ENCODE assay signal across 11 cellular contexts in the genomic region with DNA sequence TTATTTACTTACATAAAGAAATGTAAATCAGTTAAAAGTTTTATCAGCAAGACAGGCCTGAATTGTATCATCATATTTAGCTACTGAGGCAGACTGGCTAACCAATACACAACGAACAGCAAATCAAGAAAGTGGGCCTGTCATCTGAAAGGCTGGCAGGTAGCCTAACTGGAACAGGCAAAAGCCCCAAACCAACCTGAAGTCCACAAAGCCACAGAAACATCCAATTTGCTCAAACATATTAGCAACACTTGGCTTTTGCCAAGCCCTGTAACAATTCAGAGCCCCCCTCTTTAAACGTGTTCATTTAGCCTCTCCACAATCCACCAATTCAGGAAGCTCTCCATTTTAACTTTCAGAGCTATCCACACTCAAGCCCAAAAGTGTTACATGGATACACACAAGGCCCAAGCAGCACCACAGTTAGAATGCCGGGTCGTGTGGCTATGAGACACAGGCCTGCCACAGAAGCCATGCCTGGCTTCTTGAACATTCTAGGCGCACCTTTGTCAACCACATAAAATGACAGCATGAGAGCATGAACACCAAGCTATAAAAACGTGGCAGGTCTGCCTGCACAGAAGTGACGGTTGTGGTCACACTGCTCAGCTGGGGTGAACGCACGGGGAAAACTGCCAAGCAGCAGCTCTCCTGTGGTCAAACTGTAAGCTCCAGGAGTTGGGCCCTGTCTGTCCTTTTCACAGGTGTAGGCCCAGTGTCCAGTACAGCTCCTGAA. TPM values are rescaled to one million over a fixed set of nuclear protein-coding genes. Genes with fewer than 3 reads are reported as not detected.
DNase-seq lines count a peak whose midpoint lies in the region; ATAC-seq and TF ChIP-seq lines count a peak whose summit lies in the region.
"Had no signal": no experiment of that assay in that cellular context is flagged by ENCODE, and none has a peak within 500 bp of the region (broad histone marks: within the 10 kb centered on the region; RNA-seq: fewer than 3 reads in every experiment).

No MANE protein-coding gene starts in this region.

- H3K4me1 ChIP-seq in lower lobe of right lung, result peaks cover 82% of the 10 kb centered on the region

- no peaks in the 10 kb centered on the region for H3K27me3 Mint-ChIP-seq in CD4-positive, alpha-beta T cell

- H3K36me3 ChIP-seq in lower lobe of right lung, result peaks cover 38% of the 10 kb centered on the region

- H3K36me3 Mint-ChIP-seq in CD4-positive, alpha-beta T cell (ENCODE audit: low read depth), result peaks cover 51% of the 10 kb centered on the region

- H3K9me3 Mint-ChIP-seq in CD4-positive, alpha-beta T cell, result no peaks in the 10 kb centered on the region

- CTCF ChIA-PET in CD4-positive, alpha-beta T cell (lab: Charles Lee), result interaction anchor here (0.7 to 3.4 kb wide), 5 partner anchors 24 to 209 kb away, joined by 3 to 15 read pairs (median 7); no protein-coding TSS in a partner anchor

- H3K4me3 Mint-ChIP-seq in CD4-positive, alpha-beta T cell, result peak overlapping the region; percentile 69

- no peak for TF ChIP-seq CTCF in CD4-positive, alpha-beta T cell (IDR thresholded peaks at IDR 0.05)
- no peak for TF ChIP-seq CTCF in lower lobe of right lung (IDR thresholded peaks at IDR 0.05)

- H3K27ac Mint-ChIP-seq in CD4-positive, alpha-beta T cell, result peak overlapping the region; percentile 90

- peak in 7 of 10 experiments; percentile 15 to 43 (median 37) for DNase-seq in CD4-positive, alpha-beta T cell
- peak; percentile 25 for DNase-seq in activated CD8-positive, alpha-beta memory T cell treated with anti-CD3 and anti-CD28 coated beads, Interleukin-2, amount 50 U/mL, for 48 hours
- DNase-seq in lower lobe of right lung, result no peak
- DNase-seq in RKO (ENCODE audit: low spot score), result no peak
- DNase-seq in occipital lobe (lab: John Stamatoyannopoulos, UW), result no peak
- no peak for DNase-seq in NCI-H446 treated with DMSO at 0.1 percent for 48 hours (lab: John Stamatoyannopoulos, UW)
- DNase-seq: cortex of kidney, NCI-H1092 had no signal

- H3K27ac ChIP-seq in CD4-positive, alpha-beta T cell (ENCODE audit: low read depth, low read length), result peak overlapping the region; percentile 55
- H3K27ac ChIP-seq in lower lobe of right lung, result peak overlapping the region; percentile 15

- H3K4me1 Mint-ChIP-seq in CD4-positive, alpha-beta T cell (ENCODE audit: low read depth), result peaks cover 64% of the 10 kb centered on the region

- intact Hi-C loops in CD4-positive, alpha-beta T cell (cut with DNase I, micrococcal nuclease), result loop anchor here in 1 of 2 experiments (2.0 kb wide), 1 partner anchor 17 kb away; no protein-coding TSS in a partner anchor
- intact Hi-C loops in lower lobe of right lung (cut with DNase I), result no loop called here

- no peaks in the 10 kb centered on the region for H3K9me3 ChIP-seq in CD4-positive, alpha-beta T cell (ENCODE audit: control insufficient read depth, low read length)
- no peaks in the 10 kb centered on the region for H3K9me3 ChIP-seq in lower lobe of right lung

- no peak overlapping the region for H3K4me3 ChIP-seq in lower lobe of right lung
- H3K4me3 ChIP-seq: lung had no signal

- POLR2A ChIA-PET in CD4-positive, alpha-beta T cell (lab: Charles Lee), result interaction anchor here (0.9 to 1.5 kb wide), 10 partner anchors 12 to 102 kb away, joined by 3 to 12 read pairs (median 4); no protein-coding TSS in a partner anchor

- ATAC-seq in CD4-positive, alpha-beta T cell (ENCODE audit: poor library complexity), result peak; percentile 66
- ATAC-seq in HG03064 (IDR thresholded peaks at IDR 0.05; ENCODE audit: low read depth, unreplicated experiment), result peak; percentile 45
- no peak for ATAC-seq in lower lobe of right lung
- no peak for ATAC-seq in GM19463 (IDR thresholded peaks at IDR 0.05; ENCODE audit: unreplicated experiment)

- H3K27me3 ChIP-seq in CD4-positive, alpha-beta T cell (ENCODE audit: control insufficient read depth, insufficient read depth, low read length), result no peaks in the 10 kb centered on the region
- H3K27me3 ChIP-seq in lower lobe of right lung (ENCODE audit: low read depth), result no peaks in the 10 kb centered on the region

RNA-seq across cellular contexts. Expression of a gene that starts 49.3 kb away (rescaled TPM):
- not detected for total RNA-seq in CD4-positive, alpha-beta T cell
- total RNA-seq in lower lobe of right lung, result 44.6 TPM
- total RNA-seq in occipital lobe, result 1.6 TPM

Comparison
In these comparisons a context has a peak if more than half of its experiments do, and no peak if none do; other contexts are left out.
1. ATAC-seq: peak in CD4-positive, alpha-beta T cell (single experiment) and HG03064 (single experiment); none in lower lobe of right lung (0 of 2) and GM19463 (single experiment).
2. DNase-seq: peak in CD4-positive, alpha-beta T cell (7 of 10) and activated CD8-positive, alpha-beta memory T cell treated with anti-CD3 and anti-CD28 coated beads, Interleukin-2, amount 50 U/mL, for 48 hours (single experiment); none in lower lobe of right lung (single experiment), RKO (single experiment), occipital lobe (single experiment) and NCI-H446 treated with DMSO at 0.1 percent for 48 hours (single experiment).
3. RNA of a gene that starts 49.3 kb away (total RNA-seq): 44.6 TPM in lower lobe of right lung (single experiment); 1.6 TPM in occipital lobe (single experiment) and not detected in CD4-positive, alpha-beta T cell; every median in the first group is over 10 times any median in the second.